ENCODE assay signal across 1 cellular context in the genomic region with DNA sequence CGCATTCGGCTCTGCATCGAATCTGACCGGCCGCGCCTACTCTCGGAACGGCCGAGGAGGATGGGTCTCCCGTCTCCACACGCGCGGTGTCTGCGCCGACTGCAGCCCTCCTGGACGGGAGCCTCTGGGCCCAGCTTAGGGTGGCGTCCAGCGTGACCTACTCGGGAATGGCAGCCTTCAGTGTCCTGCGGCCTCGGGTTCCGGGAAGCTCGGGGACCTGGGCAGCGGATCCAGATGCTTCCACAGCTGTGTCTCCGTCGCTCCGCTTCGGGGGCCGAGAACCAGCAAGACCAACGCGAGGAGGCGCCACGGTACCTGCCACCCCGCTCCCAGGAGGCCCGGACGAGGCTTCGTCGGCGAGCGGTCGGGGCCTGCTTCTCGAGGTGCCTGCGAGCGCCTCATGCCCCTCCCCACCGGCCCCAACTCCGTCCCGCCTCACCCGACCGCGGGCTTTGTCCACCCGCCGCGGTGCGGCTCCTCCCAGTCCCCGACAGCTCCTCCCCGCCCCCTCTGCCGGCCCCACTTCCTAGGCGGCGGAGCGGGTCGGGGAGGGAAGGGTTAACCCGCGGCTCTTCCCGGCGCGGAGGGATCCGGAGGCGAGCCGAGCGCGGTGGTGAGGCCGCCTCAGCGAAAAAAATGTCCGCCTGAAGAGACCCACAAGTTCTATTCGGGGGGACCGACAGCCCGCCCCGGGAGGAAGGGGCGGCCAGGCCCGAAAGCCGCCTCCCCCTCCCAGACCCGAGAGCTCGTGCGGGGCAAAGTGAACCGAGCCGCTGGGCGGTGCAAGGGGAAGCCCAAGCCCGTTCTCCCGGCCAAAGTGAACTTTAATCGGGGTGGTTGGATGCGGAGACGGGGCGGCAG.
A peak's percentile ranks its signal among the peaks of the same experiment; 100 is the strongest.
TF ChIP-seq lines count a peak whose summit lies in the region.

A gene (plus strand): TSS at position 599 of the 861 bp plus-strand sequence. CDS start 1,270 bp downstream, outside the sequence.

TF ChIP-seq in HepG2, 621 proteins besides CTCF, POLR2A, EP300 and RAD21 (continued from another document and continues in another):
- TF ChIP-seq, protein P1, sequence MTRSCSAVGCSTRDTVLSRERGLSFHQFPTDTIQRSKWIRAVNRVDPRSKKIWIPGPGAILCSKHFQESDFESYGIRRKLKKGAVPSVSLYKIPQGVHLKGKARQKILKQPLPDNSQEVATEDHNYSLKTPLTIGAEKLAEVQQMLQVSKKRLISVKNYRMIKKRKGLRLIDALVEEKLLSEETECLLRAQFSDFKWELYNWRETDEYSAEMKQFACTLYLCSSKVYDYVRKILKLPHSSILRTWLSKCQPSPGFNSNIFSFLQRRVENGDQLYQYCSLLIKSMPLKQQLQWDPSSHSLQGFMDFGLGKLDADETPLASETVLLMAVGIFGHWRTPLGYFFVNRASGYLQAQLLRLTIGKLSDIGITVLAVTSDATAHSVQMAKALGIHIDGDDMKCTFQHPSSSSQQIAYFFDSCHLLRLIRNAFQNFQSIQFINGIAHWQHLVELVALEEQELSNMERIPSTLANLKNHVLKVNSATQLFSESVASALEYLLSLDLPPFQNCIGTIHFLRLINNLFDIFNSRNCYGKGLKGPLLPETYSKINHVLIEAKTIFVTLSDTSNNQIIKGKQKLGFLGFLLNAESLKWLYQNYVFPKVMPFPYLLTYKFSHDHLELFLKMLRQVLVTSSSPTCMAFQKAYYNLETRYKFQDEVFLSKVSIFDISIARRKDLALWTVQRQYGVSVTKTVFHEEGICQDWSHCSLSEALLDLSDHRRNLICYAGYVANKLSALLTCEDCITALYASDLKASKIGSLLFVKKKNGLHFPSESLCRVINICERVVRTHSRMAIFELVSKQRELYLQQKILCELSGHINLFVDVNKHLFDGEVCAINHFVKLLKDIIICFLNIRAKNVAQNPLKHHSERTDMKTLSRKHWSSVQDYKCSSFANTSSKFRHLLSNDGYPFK (CRISPR knock-in tag; IDR thresholded peaks at IDR 0.05; ENCODE audit: borderline replicate concordance), result peak; percentile 82
- TF ChIP-seq ZNF251 (CRISPR knock-in tag; IDR thresholded peaks at IDR 0.05) (0 out of 2 replicates have a peak, but pooled peaks have one; percentile 19), HDAC1 (CRISPR knock-in tag; IDR thresholded peaks at IDR 0.05) (peak; percentile 88), NRL (CRISPR knock-in tag; IDR thresholded peaks at IDR 0.05; ENCODE audit: borderline replicate concordance) (peak; percentile 59; the same call in 1 of the 2 replicates), ZNF776 (CRISPR knock-in tag; IDR thresholded peaks at IDR 0.05) (peak; percentile 25; the same call in 1 of the 2 replicates), GABPB1 (CRISPR knock-in tag; IDR thresholded peaks at IDR 0.05) (peak; percentile 91), ZMAT3 (CRISPR knock-in tag; conservative IDR thresholded peaks at IDR 0.05) (peak; percentile 72; the same call in 1 of the 2 replicates), ZNF605 (CRISPR knock-in tag; IDR thresholded peaks at IDR 0.05) (peak; percentile 89), ZNF354B (CRISPR knock-in tag; IDR thresholded peaks at IDR 0.05) (peak; percentile 62; the same call in 1 of the 2 replicates), ETV6 (CRISPR knock-in tag; conservative IDR thresholded peaks at IDR 0.05) (peak; percentile 83), ZNF337 (CRISPR knock-in tag; IDR thresholded peaks at IDR 0.05; ENCODE audit: borderline replicate concordance, low read depth) (no peak), ELF1 (CRISPR knock-in tag; IDR thresholded peaks at IDR 0.05) (peak; percentile 86), KLF11 (CRISPR knock-in tag; IDR thresholded peaks at IDR 0.05) (peak; percentile 83; the same call in 1 of the 2 replicates), FOXK1 (CRISPR knock-in tag; IDR thresholded peaks at IDR 0.05; ENCODE audit: borderline replicate concordance, low read depth) (peak; percentile 75; the same call in 1 of the 2 replicates), ZNF768 (CRISPR knock-in tag; IDR thresholded peaks at IDR 0.05) (peak; percentile 64; the same call in 1 of the 2 replicates), ERF (CRISPR knock-in tag; IDR thresholded peaks at IDR 0.05) (peak; percentile 94), ZNF567 (CRISPR knock-in tag; IDR thresholded peaks at IDR 0.05; ENCODE audit: borderline replicate concordance) (peak; percentile 51; the same call in 1 of the 2 replicates), TBX3 (IDR thresholded peaks at IDR 0.05; ENCODE audit: borderline replicate concordance) (no peak; the same call in 1 of the 2 replicates), SKI (IDR thresholded peaks at IDR 0.05; ENCODE audit: partially characterized antibody) (peak; percentile 66), PLRG1 (conservative IDR thresholded peaks at IDR 0.05) (no peak), PCBP1 (IDR thresholded peaks at IDR 0.05; ENCODE audit: borderline replicate concordance, low read depth, low read length) (peak; percentile 99), HOXA3 (CRISPR knock-in tag; IDR thresholded peaks at IDR 0.05) (peak; percentile 88), KAT7 (CRISPR knock-in tag; IDR thresholded peaks at IDR 0.05; ENCODE audit: borderline replicate concordance) (peak; percentile 97), ZNF34 (CRISPR knock-in tag; IDR thresholded peaks at IDR 0.05; ENCODE audit: borderline replicate concordance) (peak; percentile 76), SYNCRIP (IDR thresholded peaks at IDR 0.05; ENCODE audit: insufficient read depth, low read depth, low read length) (no peak), ZNF724P (CRISPR knock-in tag; IDR thresholded peaks at IDR 0.05; ENCODE audit: borderline replicate concordance) (no peak), TBX2 (CRISPR knock-in tag; IDR thresholded peaks at IDR 0.05; ENCODE audit: borderline replicate concordance) (peak; percentile 86), NFKB2 (CRISPR knock-in tag; IDR thresholded peaks at IDR 0.05; ENCODE audit: borderline replicate concordance) (peak; percentile 90; the same call in 1 of the 2 replicates), ZNF550 (CRISPR knock-in tag; IDR thresholded peaks at IDR 0.05; ENCODE audit: borderline replicate concordance) (0 out of 2 replicates have a peak, but pooled peaks have one; percentile 55), RFXAP (CRISPR knock-in tag; IDR thresholded peaks at IDR 0.05; ENCODE audit: borderline replicate concordance) (peak; percentile 79; the same call in 1 of the 2 replicates), IRX3 (CRISPR knock-in tag; IDR thresholded peaks at IDR 0.05; ENCODE audit: borderline replicate concordance, low read depth) (no peak), HNRNPUL1 (IDR thresholded peaks at IDR 0.05; ENCODE audit: low read depth, low read length) (0 out of 2 replicates have a peak, but pooled peaks have one; percentile 50), SMAD1 (CRISPR knock-in tag; IDR thresholded peaks at IDR 0.05; ENCODE audit: borderline replicate concordance, low read depth) (peak; percentile 95; the same call in 1 of the 2 replicates), MIER2 (CRISPR knock-in tag; IDR thresholded peaks at IDR 0.05) (peak; percentile 65; the same call in 1 of the 2 replicates), GFI1 (CRISPR knock-in tag; IDR thresholded peaks at IDR 0.05; ENCODE audit: borderline replicate concordance) (peak; percentile 70; the same call in 1 of the 2 replicates), SMAD3 (CRISPR knock-in tag; IDR thresholded peaks at IDR 0.05) (peak; percentile 82; the same call in 1 of the 2 replicates)
- TF ChIP-seq, protein P2, sequence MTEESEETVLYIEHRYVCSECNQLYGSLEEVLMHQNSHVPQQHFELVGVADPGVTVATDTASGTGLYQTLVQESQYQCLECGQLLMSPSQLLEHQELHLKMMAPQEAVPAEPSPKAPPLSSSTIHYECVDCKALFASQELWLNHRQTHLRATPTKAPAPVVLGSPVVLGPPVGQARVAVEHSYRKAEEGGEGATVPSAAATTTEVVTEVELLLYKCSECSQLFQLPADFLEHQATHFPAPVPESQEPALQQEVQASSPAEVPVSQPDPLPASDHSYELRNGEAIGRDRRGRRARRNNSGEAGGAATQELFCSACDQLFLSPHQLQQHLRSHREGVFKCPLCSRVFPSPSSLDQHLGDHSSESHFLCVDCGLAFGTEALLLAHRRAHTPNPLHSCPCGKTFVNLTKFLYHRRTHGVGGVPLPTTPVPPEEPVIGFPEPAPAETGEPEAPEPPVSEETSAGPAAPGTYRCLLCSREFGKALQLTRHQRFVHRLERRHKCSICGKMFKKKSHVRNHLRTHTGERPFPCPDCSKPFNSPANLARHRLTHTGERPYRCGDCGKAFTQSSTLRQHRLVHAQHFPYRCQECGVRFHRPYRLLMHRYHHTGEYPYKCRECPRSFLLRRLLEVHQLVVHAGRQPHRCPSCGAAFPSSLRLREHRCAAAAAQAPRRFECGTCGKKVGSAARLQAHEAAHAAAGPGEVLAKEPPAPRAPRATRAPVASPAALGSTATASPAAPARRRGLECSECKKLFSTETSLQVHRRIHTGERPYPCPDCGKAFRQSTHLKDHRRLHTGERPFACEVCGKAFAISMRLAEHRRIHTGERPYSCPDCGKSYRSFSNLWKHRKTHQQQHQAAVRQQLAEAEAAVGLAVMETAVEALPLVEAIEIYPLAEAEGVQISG (CRISPR knock-in tag; IDR thresholded peaks at IDR 0.05), result peak; percentile 85
- TF ChIP-seq, protein P3, sequence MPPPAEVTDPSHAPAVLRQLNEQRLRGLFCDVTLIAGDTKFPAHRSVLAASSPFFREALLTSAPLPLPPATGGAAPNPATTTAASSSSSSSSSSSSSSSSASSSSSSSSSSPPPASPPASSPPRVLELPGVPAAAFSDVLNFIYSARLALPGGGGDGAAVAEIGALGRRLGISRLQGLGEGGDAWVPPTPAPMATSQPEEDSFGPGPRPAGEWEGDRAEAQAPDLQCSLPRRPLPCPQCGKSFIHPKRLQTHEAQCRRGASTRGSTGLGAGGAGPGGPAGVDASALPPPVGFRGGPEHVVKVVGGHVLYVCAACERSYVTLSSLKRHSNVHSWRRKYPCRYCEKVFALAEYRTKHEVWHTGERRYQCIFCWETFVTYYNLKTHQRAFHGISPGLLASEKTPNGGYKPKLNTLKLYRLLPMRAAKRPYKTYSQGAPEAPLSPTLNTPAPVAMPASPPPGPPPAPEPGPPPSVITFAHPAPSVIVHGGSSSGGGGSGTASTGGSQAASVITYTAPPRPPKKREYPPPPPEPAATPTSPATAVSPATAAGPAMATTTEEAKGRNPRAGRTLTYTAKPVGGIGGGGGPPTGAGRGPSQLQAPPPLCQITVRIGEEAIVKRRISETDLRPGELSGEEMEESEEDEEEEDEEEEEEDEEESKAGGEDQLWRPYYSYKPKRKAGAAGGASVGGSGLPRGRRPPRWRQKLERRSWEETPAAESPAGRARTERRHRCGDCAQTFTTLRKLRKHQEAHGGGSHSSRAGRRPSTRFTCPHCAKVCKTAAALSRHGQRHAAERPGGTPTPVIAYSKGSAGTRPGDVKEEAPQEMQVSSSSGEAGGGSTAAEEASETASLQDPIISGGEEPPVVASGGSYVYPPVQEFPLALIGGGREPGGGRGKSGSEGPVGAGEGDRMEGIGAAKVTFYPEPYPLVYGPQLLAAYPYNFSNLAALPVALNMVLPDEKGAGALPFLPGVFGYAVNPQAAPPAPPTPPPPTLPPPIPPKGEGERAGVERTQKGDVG (CRISPR knock-in tag; IDR thresholded peaks at IDR 0.05; ENCODE audit: borderline replicate concordance), result peak; percentile 98
- TF ChIP-seq, protein P4, sequence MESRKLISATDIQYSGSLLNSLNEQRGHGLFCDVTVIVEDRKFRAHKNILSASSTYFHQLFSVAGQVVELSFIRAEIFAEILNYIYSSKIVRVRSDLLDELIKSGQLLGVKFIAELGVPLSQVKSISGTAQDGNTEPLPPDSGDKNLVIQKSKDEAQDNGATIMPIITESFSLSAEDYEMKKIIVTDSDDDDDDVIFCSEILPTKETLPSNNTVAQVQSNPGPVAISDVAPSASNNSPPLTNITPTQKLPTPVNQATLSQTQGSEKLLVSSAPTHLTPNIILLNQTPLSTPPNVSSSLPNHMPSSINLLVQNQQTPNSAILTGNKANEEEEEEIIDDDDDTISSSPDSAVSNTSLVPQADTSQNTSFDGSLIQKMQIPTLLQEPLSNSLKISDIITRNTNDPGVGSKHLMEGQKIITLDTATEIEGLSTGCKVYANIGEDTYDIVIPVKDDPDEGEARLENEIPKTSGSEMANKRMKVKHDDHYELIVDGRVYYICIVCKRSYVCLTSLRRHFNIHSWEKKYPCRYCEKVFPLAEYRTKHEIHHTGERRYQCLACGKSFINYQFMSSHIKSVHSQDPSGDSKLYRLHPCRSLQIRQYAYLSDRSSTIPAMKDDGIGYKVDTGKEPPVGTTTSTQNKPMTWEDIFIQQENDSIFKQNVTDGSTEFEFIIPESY (CRISPR knock-in tag; IDR thresholded peaks at IDR 0.05), result peak; percentile 69
- TF ChIP-seq, protein P5, sequence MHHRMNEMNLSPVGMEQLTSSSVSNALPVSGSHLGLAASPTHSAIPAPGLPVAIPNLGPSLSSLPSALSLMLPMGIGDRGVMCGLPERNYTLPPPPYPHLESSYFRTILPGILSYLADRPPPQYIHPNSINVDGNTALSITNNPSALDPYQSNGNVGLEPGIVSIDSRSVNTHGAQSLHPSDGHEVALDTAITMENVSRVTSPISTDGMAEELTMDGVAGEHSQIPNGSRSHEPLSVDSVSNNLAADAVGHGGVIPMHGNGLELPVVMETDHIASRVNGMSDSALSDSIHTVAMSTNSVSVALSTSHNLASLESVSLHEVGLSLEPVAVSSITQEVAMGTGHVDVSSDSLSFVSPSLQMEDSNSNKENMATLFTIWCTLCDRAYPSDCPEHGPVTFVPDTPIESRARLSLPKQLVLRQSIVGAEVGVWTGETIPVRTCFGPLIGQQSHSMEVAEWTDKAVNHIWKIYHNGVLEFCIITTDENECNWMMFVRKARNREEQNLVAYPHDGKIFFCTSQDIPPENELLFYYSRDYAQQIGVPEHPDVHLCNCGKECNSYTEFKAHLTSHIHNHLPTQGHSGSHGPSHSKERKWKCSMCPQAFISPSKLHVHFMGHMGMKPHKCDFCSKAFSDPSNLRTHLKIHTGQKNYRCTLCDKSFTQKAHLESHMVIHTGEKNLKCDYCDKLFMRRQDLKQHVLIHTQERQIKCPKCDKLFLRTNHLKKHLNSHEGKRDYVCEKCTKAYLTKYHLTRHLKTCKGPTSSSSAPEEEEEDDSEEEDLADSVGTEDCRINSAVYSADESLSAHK (CRISPR knock-in tag; IDR thresholded peaks at IDR 0.05; ENCODE audit: borderline replicate concordance), result no peak
- TF ChIP-seq, protein P6, sequence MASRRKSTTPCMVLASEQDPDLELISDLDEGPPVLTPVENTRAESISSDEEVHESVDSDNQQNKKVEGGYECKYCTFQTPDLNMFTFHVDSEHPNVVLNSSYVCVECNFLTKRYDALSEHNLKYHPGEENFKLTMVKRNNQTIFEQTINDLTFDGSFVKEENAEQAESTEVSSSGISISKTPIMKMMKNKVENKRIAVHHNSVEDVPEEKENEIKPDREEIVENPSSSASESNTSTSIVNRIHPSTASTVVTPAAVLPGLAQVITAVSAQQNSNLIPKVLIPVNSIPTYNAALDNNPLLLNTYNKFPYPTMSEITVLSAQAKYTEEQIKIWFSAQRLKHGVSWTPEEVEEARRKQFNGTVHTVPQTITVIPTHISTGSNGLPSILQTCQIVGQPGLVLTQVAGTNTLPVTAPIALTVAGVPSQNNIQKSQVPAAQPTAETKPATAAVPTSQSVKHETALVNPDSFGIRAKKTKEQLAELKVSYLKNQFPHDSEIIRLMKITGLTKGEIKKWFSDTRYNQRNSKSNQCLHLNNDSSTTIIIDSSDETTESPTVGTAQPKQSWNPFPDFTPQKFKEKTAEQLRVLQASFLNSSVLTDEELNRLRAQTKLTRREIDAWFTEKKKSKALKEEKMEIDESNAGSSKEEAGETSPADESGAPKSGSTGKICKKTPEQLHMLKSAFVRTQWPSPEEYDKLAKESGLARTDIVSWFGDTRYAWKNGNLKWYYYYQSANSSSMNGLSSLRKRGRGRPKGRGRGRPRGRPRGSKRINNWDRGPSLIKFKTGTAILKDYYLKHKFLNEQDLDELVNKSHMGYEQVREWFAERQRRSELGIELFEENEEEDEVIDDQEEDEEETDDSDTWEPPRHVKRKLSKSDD (CRISPR knock-in tag; IDR thresholded peaks at IDR 0.05; ENCODE audit: low read depth), result no peak
